Comparison of ENCODE assay signal across 9 cellular contexts in the genomic region with DNA sequence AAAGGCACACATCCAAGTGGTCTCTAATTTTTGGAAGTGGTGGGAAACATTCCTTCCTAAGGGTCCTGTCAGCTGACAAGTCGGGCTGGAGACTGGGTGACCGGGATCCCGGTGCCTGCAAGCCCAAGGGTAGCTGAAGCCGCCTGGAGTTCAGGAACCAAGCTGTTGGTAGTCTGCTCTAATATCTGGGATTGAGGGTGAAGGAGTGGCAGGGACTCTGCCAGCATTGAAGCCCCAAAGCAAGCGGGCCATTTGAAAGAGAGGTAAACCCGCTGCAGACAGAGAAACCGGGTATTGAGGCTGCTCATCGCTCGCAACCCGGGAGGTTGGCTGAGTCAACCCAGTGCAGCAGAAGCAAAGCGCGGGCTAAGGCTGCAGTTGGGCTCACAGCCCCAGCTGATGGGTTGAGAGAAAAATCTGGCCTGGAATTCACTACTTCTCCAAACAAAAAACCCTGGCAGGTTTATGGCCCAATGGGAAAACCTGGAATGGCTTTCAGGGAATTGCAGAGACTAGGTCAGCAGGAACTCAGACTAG. TPM values are rescaled to one million over a fixed set of nuclear protein-coding genes. Genes with fewer than 3 reads are reported as not detected.
DNase-seq lines count a peak whose midpoint lies in the region; ATAC-seq and TF ChIP-seq lines count a peak whose summit lies in the region.
"Had no signal": no experiment of that assay in that cellular context is flagged by ENCODE, and none has a peak within 500 bp of the region (broad histone marks: within the 10 kb centered on the region; RNA-seq: fewer than 3 reads in every experiment).

No MANE protein-coding gene starts in this region.

- no peaks in the 10 kb centered on the region for H3K9me3 ChIP-seq in hepatocyte (ENCODE audit: low read depth)

- H3K36me3 ChIP-seq in H7 (replicated peaks; ENCODE audit: control insufficient read depth, insufficient read depth, low read length): no peaks in the 10 kb centered on the region
- H3K36me3 ChIP-seq in hepatocyte (replicated peaks; ENCODE audit: insufficient read depth, low read depth): no peaks in the 10 kb centered on the region

- H2AFZ ChIP-seq in hepatocyte: peak overlapping the region; percentile 12

- peak; percentile 82 for DNase-seq in AG10803 (ENCODE audit: low read depth)
- DNase-seq in H7: peak; percentile 49
- peak; percentile 92 to 96 for DNase-seq in NCI-H446 (lab: John Stamatoyannopoulos, UW)
- peak; percentile 85 for DNase-seq in astrocyte of the cerebellum (ENCODE audit: low read depth)
- peak; percentile 85 for DNase-seq in hepatocyte (ENCODE audit: low spot score)
- peak; percentile 82 for DNase-seq in renal cortical epithelial cell (ENCODE audit: low read depth)

- peak overlapping the region; percentile 82 for H3K4me2 ChIP-seq in hepatocyte

- H3K4me3 ChIP-seq in AG10803 (ENCODE audit: low read length) (peak overlapping the region; percentile 52), H7 (ENCODE audit: insufficient read depth, low read depth, low read length) (peak overlapping the region; percentile 39), astrocyte of the cerebellum (ENCODE audit: low read depth, low read length) (peak overlapping the region; percentile 40), hepatocyte (no peak overlapping the region)
- H3K4me3 ChIP-seq: skin epidermis had no signal

- H3K79me2 ChIP-seq in hepatocyte: no peaks in the 10 kb centered on the region

- in situ Hi-C loops in astrocyte of the cerebellum (cut with HindIII; ENCODE audit: low sequenced_read_pairs): no loop called here

- ATAC-seq in GM18520 (IDR thresholded peaks at IDR 0.05; ENCODE audit: unreplicated experiment) (no peak), HG03045 (IDR thresholded peaks at IDR 0.05; ENCODE audit: unreplicated experiment) (no peak)

- H3K27me3 ChIP-seq in H7 (ENCODE audit: control insufficient read depth, insufficient read depth, low read length) (peaks cover 10% of the 10 kb centered on the region), hepatocyte (peaks cover 34% of the 10 kb centered on the region)

- H3K9me2 ChIP-seq in hepatocyte (replicated peaks; ENCODE audit: insufficient read depth): no peaks in the 10 kb centered on the region

- no peak for TF ChIP-seq CTCF in AG10803 (conservative IDR thresholded peaks at IDR 0.05; ENCODE audit: low read length)
- no peak for TF ChIP-seq CTCF in astrocyte of the cerebellum (IDR thresholded peaks at IDR 0.05; ENCODE audit: low read depth, low read length, missing control alignments)
- no peak for TF ChIP-seq CTCF in hepatocyte (IDR thresholded peaks at IDR 0.05; ENCODE audit: poor library complexity)

- no peak overlapping the region for H3K27ac ChIP-seq in hepatocyte
- H3K27ac ChIP-seq: skin epidermis had no signal

- WGBS in hepatocyte (ENCODE audit: low lambda C conversion rate, missing lambda C conversion rate): 2% methylated on average over 12 of the region's 12 CpGs

- H4K20me1 ChIP-seq in hepatocyte (ENCODE audit: insufficient read depth, poor library complexity, severe bottlenecking): no peaks in the 10 kb centered on the region

- H3K4me1 ChIP-seq in hepatocyte (ENCODE audit: insufficient read depth): peaks cover 9% of the 10 kb centered on the region

RNA-seq across cellular contexts. Expression of gene FBXO3, which starts 28.2 kb away (rescaled TPM):
- 16.7 and 17.9 TPM in 2 replicates for total RNA-seq in H7 (2014; rRNA removed; shearing (Covaris generic))
- total RNA-seq in hepatocyte (50.7 and 58.1 TPM in 2 replicates), renal cortical epithelial cell (57.1 and 64.3 TPM in 2 replicates)
- 28.0 and 29.3 TPM in 2 replicates for polyA plus RNA-seq in hepatocyte
